ENCODE assay signal across 8 cellular contexts in genomic region chr2:121596221-121597080, GRCh38. TPM values are rescaled to one million over a fixed set of nuclear protein-coding genes. Genes with fewer than 3 reads are reported as not detected.
DNase-seq lines count a peak whose midpoint lies in the region; FAIRE-seq and TF ChIP-seq lines count a peak whose summit lies in the region.

No MANE protein-coding gene starts in this region.

- 0 out of 2 replicates have a peak, but pooled peaks cover 4% of the 10 kb centered on the region for H4K20me1 ChIP-seq in GM23248 (ENCODE audit: insufficient read depth)
- H4K20me1 ChIP-seq in H1 (replicated peaks in 1 of 2; ENCODE audit: control insufficient read depth in 1 of 2, insufficient read depth in 2 of 2, low read length in 2 of 2) = peaks cover 4 to 7% of the 10 kb centered on the region in 2 experiments

- POLR2A ChIA-PET in A673 (lab: Charles Lee; ENCODE audit: low non-redundant PET) = interaction anchor here (0.6 kb wide), 1 partner anchor 1974 kb away, joined by 4 read pairs; no protein-coding TSS in a partner anchor
- POLR2A ChIA-PET in H1 (lab: Charles Lee; ENCODE audit: partially characterized antibody) = interaction anchor here (1.2 to 2.2 kb wide), 3 partner anchors 11 to 66 kb away, joined by 3 to 6 read pairs (median 5); partner anchors contain the start of gene RNU4ATAC

- peak overlapping the region; percentile 40 for H3K9ac ChIP-seq in GM23248
- no peak overlapping the region for H3K9ac ChIP-seq in H1 (replicated peaks in 1 of 4; ENCODE audit: extremely low read depth in 1 of 4, low read depth in 3 of 4, low read length in 3 of 4)

- 54 to 56% methylated on average over 11 of the region's 11 CpGs for WGBS in GM23248 (ENCODE audit: low coverage in 1 of 2, low lambda C conversion rate in 2 of 2, missing lambda C conversion rate in 2 of 2), 2 experiments
- WGBS in H1 (ENCODE audit: extremely low coverage in 1 of 2, insufficient coverage in 1 of 2, insufficient read length in 1 of 2, insufficient replicate concordance in 2 of 2, low coverage in 1 of 2, low lambda C conversion rate in 2 of 2, missing lambda C conversion rate in 1 of 2), 2 experiments = 85% methylated on average over 11 of the region's 11 CpGs; no CpG with 5 or more reads in 1 of the 2 experiments

- H3F3A ChIP-seq in GM23248 (ENCODE audit: insufficient read depth) = peaks cover 13% of the 10 kb centered on the region

- H3K4ac ChIP-seq in H1 (replicated peaks; ENCODE audit: insufficient read length, low read depth, low read length) = no peak overlapping the region

- H3K9me3 ChIP-seq in A673 (ENCODE audit: low read depth, low read length, poor library complexity, severe bottlenecking) (no peaks in the 10 kb centered on the region), GM23248 (ENCODE audit: low read depth) (no peaks in the 10 kb centered on the region), H1 (ENCODE audit: insufficient read depth in 2 of 2, low read depth in 1 of 2, low read length in 1 of 2) (no peaks in the 10 kb centered on the region)

- TF ChIP-seq RAD21 in Ishikawa (IDR thresholded peaks at IDR 0.05; ENCODE audit: low read depth) (peak; percentile 56), H1 (IDR thresholded peaks at IDR 0.05 in 1 of 2, conservative IDR thresholded peaks at IDR 0.05 in 1 of 2; ENCODE audit: low read depth in 2 of 2, low read length in 2 of 2) (peak; percentile 45 to 55)

- peak overlapping the region; percentile 60 for H2AFZ ChIP-seq in GM23248
- no peak overlapping the region for H2AFZ ChIP-seq in H1 (ENCODE audit: low read length)

- no peak for TF ChIP-seq POLR2A in H1 (IDR thresholded peaks at IDR 0.05; ENCODE audit: control extremely low read depth in 1 of 2, low read depth in 2 of 2, low read length in 2 of 2)

- H2BK20ac ChIP-seq in H1 (ENCODE audit: low read length) = no peak overlapping the region

- intact Hi-C loops in A673 (cut with micrococcal nuclease; ENCODE audit: unreplicated experiment) = loop anchor here (10.0 kb wide), 1 partner anchor 118 kb away; no protein-coding TSS in a partner anchor

- no peak overlapping the region for H3K18ac ChIP-seq in H1 (ENCODE audit: extremely low read depth, low read length)

- no peak overlapping the region for H2BK120ac ChIP-seq in H1 (replicated peaks; ENCODE audit: low read depth, low read length)

- H3K4me2 ChIP-seq in GM23248 (ENCODE audit: unreplicated experiment) (peak overlapping the region; percentile 43), H1 (ENCODE audit: insufficient read depth in 1 of 2, low read depth in 2 of 2, low read length in 2 of 2) (no peak overlapping the region)

- DNase-seq in A673 (ENCODE audit: low spot score) (peak; percentile 75), GF-D8 (lab: John Stamatoyannopoulos, UW) (peak; percentile 89), GM23248 (peak; percentile 66), SKM-1 treated with dmso at 0.1 percent for 144 hours (lab: John Stamatoyannopoulos, UW; ENCODE audit: unreplicated experiment) (peak; percentile 88), H1 (ENCODE audit: low read depth in 1 of 2, low spot score in 2 of 2) (no peak), midbrain (lab: John Stamatoyannopoulos, UW) (peak; percentile 51), GOT3 (lab: John Stamatoyannopoulos, UW) (no peak)

- no peaks in the 10 kb centered on the region for H3K23me2 ChIP-seq in H1 (ENCODE audit: low read depth, low read length)

- no peaks in the 10 kb centered on the region for H3K27me3 ChIP-seq in A673 (replicated peaks; ENCODE audit: insufficient read depth, low read depth, low read length, poor library complexity)
- H3K27me3 ChIP-seq in GM23248 (replicated peaks; ENCODE audit: insufficient read depth) = no peaks in the 10 kb centered on the region
- no peaks in the 10 kb centered on the region for H3K27me3 ChIP-seq in H1 (replicated peaks in 1 of 4; ENCODE audit: control insufficient read depth in 3 of 4, extremely low read depth in 1 of 4, insufficient read depth in 3 of 4, low read length in 3 of 4)

- H2AK5ac ChIP-seq in H1 (ENCODE audit: low read depth, low read length) = no peak overlapping the region

- H3K4me3 ChIP-seq in A673 (ENCODE audit: low read depth, low read length, poor library complexity, severe bottlenecking) (peak overlapping the region; percentile 25), GM23248 (peak overlapping the region; percentile 52), H1 (ENCODE audit: extremely low read depth in 1 of 4, insufficient read depth in 2 of 4, low read depth in 3 of 4, low read length in 4 of 4) (no peak overlapping the region)

- peak; percentile 76 for TF ChIP-seq CTCF in A673 (conservative IDR thresholded peaks at IDR 0.05; ENCODE audit: low read depth, low read length)
- peak in 2 of 3 experiments; percentile 41 to 45; a peak in 2 of 4 replicates for TF ChIP-seq CTCF in H1 (IDR thresholded peaks at IDR 0.05; ENCODE audit: control extremely low read depth in 1 of 3, insufficient read depth in 1 of 3, low read depth in 1 of 3, low read length in 3 of 3)

- peaks cover 19% of the 10 kb centered on the region for H3K4me1 ChIP-seq in A673 (ENCODE audit: insufficient read depth, low read length, poor library complexity, severe bottlenecking)
- H3K4me1 ChIP-seq in GM23248 (ENCODE audit: insufficient read depth) = peaks cover 11% of the 10 kb centered on the region
- peaks cover 0 to 3% (median 0%) of the 10 kb centered on the region in 4 experiments; a peak in 1 of 7 replicates for H3K4me1 ChIP-seq in H1 (replicated peaks in 1 of 4; ENCODE audit: control insufficient read depth in 3 of 4, insufficient read depth in 4 of 4, low read length in 3 of 4)

- H3K23ac ChIP-seq in H1 (ENCODE audit: insufficient read length) = no peak overlapping the region

- H4K5ac ChIP-seq in H1 (ENCODE audit: insufficient read length, low read depth, low read length) = no peak overlapping the region

- no peak for TF ChIP-seq EP300 in Ishikawa (IDR thresholded peaks at IDR 0.05; ENCODE audit: borderline replicate concordance)
- no peak for TF ChIP-seq EP300 in H1 (IDR thresholded peaks at IDR 0.05; ENCODE audit: borderline replicate concordance in 1 of 2, low read depth in 2 of 2, low read length in 2 of 2)

- FAIRE-seq in H1 (lab: Jason Lieb, UNC) = no peak

- H4K8ac ChIP-seq in H1 (ENCODE audit: extremely low read depth, insufficient read depth, low read length) = no peak overlapping the region

- no TSS peak for BruUV-seq in A673 (replicated peaks; lab: Mats Ljungman, UMichigan)

- no peak overlapping the region for H3K56ac ChIP-seq in H1 (replicated peaks; ENCODE audit: insufficient read length, low read depth, low read length)

- H4K91ac ChIP-seq in H1 (replicated peaks; ENCODE audit: insufficient read length, low read length) = no peak overlapping the region

- H3K27ac ChIP-seq in A673 (ENCODE audit: low read depth, low read length, poor library complexity, severe bottlenecking) (peak overlapping the region; percentile 86), GM23248 (peak overlapping the region; percentile 52), H1 (ENCODE audit: low read depth, low read length) (no peak overlapping the region)

- H3K36me3 ChIP-seq in A673 (ENCODE audit: insufficient read depth, low read length, poor library complexity, severe bottlenecking) (no peaks in the 10 kb centered on the region), GM23248 (ENCODE audit: low read depth) (no peaks in the 10 kb centered on the region), H1 (ENCODE audit: control insufficient read depth in 2 of 4, insufficient read depth in 4 of 4, low read length in 3 of 4) (no peaks in the 10 kb centered on the region)

- in situ Hi-C loops in GM23248 (cut with MboI) = no loop called here

- no peak overlapping the region for H3K14ac ChIP-seq in H1 (ENCODE audit: insufficient read length)

- H2BK5ac ChIP-seq in H1 (ENCODE audit: low read depth, low read length) = no peak overlapping the region

- no peaks in the 10 kb centered on the region for H3K79me1 ChIP-seq in H1 (ENCODE audit: low read depth, low read length)

- no peak overlapping the region for H2BK15ac ChIP-seq in H1 (ENCODE audit: low read length)

- no peak overlapping the region for H2BK12ac ChIP-seq in H1 (ENCODE audit: low read depth, low read length)

- no peaks in the 10 kb centered on the region for H3K9me2 ChIP-seq in GM23248 (ENCODE audit: insufficient read depth)

- H3K79me2 ChIP-seq in GM23248 (ENCODE audit: insufficient read depth) (peaks cover 98% of the 10 kb centered on the region), H1 (ENCODE audit: control insufficient read depth in 1 of 2, insufficient read depth in 2 of 2, low read length in 2 of 2) (peaks cover 4 to 61% of the 10 kb centered on the region in 2 experiments; a peak in 3 of 4 replicates)

- CTCF ChIA-PET in A673 (lab: Charles Lee) (interaction anchor here (0.8 to 1.0 kb wide), 2 partner anchors 23 to 81 kb away, joined by 3 read pairs; no protein-coding TSS in a partner anchor), H1 (lab: Charles Lee; ENCODE audit: partially characterized antibody) (interaction anchor here (0.6 to 2.8 kb wide), 18 partner anchors 9 to 194 kb away, joined by 3 to 14 read pairs (median 4); partner anchors contain the start of gene RNU4ATAC)

TF ChIP-seq in Ishikawa, 13 proteins besides CTCF, POLR2A, EP300 and RAD21 (continues in another document):
- TF ChIP-seq CEBPB (IDR thresholded peaks at IDR 0.05) = peak; percentile 77
- no peak for TF ChIP-seq TAF1 (IDR thresholded peaks at IDR 0.05; ENCODE audit: low read depth)

TF ChIP-seq in H1, 55 proteins besides CTCF, POLR2A, EP300 and RAD21 (continues in another document):
- TF ChIP-seq USF2 (IDR thresholded peaks at IDR 0.05; ENCODE audit: low read length) = no peak
- no peak for TF ChIP-seq TBP (IDR thresholded peaks at IDR 0.05; ENCODE audit: low read depth, low read length)
- TF ChIP-seq CEBPB (IDR thresholded peaks at IDR 0.05; ENCODE audit: low read depth, low read length) = no peak

RNA-seq across cellular contexts. Expression of gene CLASP1, which starts 52.8 kb away (rescaled TPM):
- 69.1 and 77.4 TPM in 2 replicates for total RNA-seq in A673 (2021)
- total RNA-seq in GM23248 (2014; rRNA removed; shearing (Covaris generic)) = 37.4 and 41.0 TPM in 2 replicates
- polyA plus RNA-seq in GM23248 (2016; fragmentation: Nextera tagmentation; extraction: Ambion mirVana) (17.0 and 20.1 TPM in 2 replicates), H1 (2011; rRNA removed) (7.3 and 9.2 TPM in 2 replicates)
- 44.3 and 53.9 TPM in 2 replicates for total RNA-seq in H1 (2021; fragmentation: NEBNext Ultra II Directional; extraction: Animal tissue kit (Norgen Biotek cat#: 25700))
- polyA plus RNA-seq in H1 (2011; cell fraction: cytosol; rRNA removed) = 8.6 TPM
- 24.5 TPM for polyA plus RNA-seq in H1 (2011; cell fraction: nucleus; rRNA removed)
- 21.2 to 29.0 TPM (median 25.5 TPM) in 4 replicates for polyA plus RNA-seq in H1 (2012, experiment 1 of 2)
- 1.3 TPM for polyA plus RNA-seq in H1 (2012, experiment 2 of 2)
- polyA plus RNA-seq in H1 (2013, experiment 1 of 2) = 15.6 TPM
- 14.2 TPM for polyA plus RNA-seq in H1 (2013, experiment 2 of 2)
- polyA minus RNA-seq in H1 (2011; rRNA and poly(A)+ RNA removed) = 47.6 and 48.5 TPM in 2 replicates
- polyA minus RNA-seq in H1 (2011; cell fraction: cytosol; rRNA and poly(A)+ RNA removed) = 27.3 TPM
- 147 TPM for polyA minus RNA-seq in H1 (2011; cell fraction: nucleus; rRNA and poly(A)+ RNA removed)

Comparison
In these comparisons a context has a peak if more than half of its experiments do, and no peak if none do; other contexts are left out.
1. DNase-seq: peak in A673 (single experiment), GF-D8 (single experiment), GM23248 (single experiment), SKM-1 treated with dmso at 0.1 percent for 144 hours (single experiment) and midbrain (single experiment); none in H1 (0 of 2) and GOT3 (single experiment).
2. H3K4me3 ChIP-seq: peak in A673 (single experiment) and GM23248 (single experiment); none in H1 (0 of 4).